8 cellular contexts compared by ENCODE assay signal in the genomic region with DNA sequence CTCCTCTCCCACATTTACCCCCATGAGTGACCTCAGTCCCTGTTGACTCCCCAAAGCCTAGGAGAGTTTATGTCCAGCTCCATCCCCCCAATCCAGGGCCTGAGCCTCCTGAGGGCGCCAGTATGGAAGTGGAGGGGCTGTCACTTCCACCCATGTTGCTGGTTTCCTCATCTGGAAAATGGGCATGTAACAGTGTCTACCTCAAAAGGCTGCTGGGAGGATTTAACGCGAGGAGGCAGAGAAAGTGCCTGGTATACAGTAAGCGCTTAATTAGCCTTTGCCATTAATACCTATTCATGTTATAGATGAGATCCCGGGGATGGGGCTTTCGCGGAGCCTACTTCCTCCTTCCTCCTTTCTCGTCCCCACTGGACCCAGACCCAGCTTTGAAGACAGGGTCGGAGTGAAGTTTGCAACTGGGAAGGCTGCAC. TPM values are rescaled to one million over a fixed set of nuclear protein-coding genes. Genes with fewer than 3 reads are reported as not detected.
A peak's percentile ranks its signal among the peaks of the same experiment; 100 is the strongest.
DNase-seq lines count a peak whose midpoint lies in the region; ATAC-seq and TF ChIP-seq lines count a peak whose summit lies in the region.

No MANE protein-coding gene starts in this region.

- H3K36me3 Mint-ChIP-seq in CD4-positive, alpha-beta memory T cell: peaks cover 20 to 25% of the 10 kb centered on the region in 2 donors
- H3K36me3 Mint-ChIP-seq in naive thymus-derived CD4-positive, alpha-beta T cell: peaks cover 4 to 17% (median 15%) of the 10 kb centered on the region in 5 donors

- peak overlapping the region; percentile 93 to 98 (median 96) for H3K4me3 Mint-ChIP-seq in CD4-positive, alpha-beta memory T cell
- peak overlapping the region; percentile 93 to 99 (median 94) for H3K4me3 Mint-ChIP-seq in naive thymus-derived CD4-positive, alpha-beta T cell

- peaks cover 0 to 2% (median 0%) of the 10 kb centered on the region in 8 donors for H3K9me3 Mint-ChIP-seq in CD4-positive, alpha-beta memory T cell
- peaks cover 0 to 7% (median 0%) of the 10 kb centered on the region in 11 donors for H3K9me3 Mint-ChIP-seq in naive thymus-derived CD4-positive, alpha-beta T cell

- no peaks in the 10 kb centered on the region for H3K27me3 Mint-ChIP-seq in CD4-positive, alpha-beta memory T cell
- peaks cover 0 to 3% (median 0%) of the 10 kb centered on the region in 5 donors for H3K27me3 Mint-ChIP-seq in naive thymus-derived CD4-positive, alpha-beta T cell

- in situ Hi-C loops in KBM-7 (cut with MboI; ENCODE audit: low pct_unique_long_range_greater_than_20kb, low sequenced_read_pairs): no loop called here

- peak overlapping the region; percentile 89 for H3K27ac ChIP-seq in CD4-positive, alpha-beta memory T cell (ENCODE audit: low read depth, low read length)
- peak overlapping the region; percentile 49 for H3K27ac ChIP-seq in KMS-11
- peak overlapping the region; percentile 72 for H3K27ac ChIP-seq in cingulate gyrus (ENCODE audit: low read depth, low read length)
- H3K27ac ChIP-seq in naive thymus-derived CD4-positive, alpha-beta T cell (ENCODE audit: low read depth, low read length): peak overlapping the region; percentile 84

- H2AFZ ChIP-seq in KMS-11 (ENCODE audit: low read depth): peak overlapping the region; percentile 99

- peak overlapping the region; percentile 79 to 91 for H3K4me3 ChIP-seq in CD4-positive, alpha-beta memory T cell (ENCODE audit: low read length in 2 of 2)
- H3K4me3 ChIP-seq in KMS-11 (IDR thresholded peaks at IDR 0.05; ENCODE audit: insufficient read depth, low read depth, low read length): no peak overlapping the region
- H3K4me3 ChIP-seq in naive thymus-derived CD4-positive, alpha-beta T cell (ENCODE audit: low read length): peak overlapping the region; percentile 94

- H3K27ac Mint-ChIP-seq in CD4-positive, alpha-beta memory T cell: peak overlapping the region; percentile 81 to 99 (median 98)
- peak overlapping the region; percentile 88 to 97 (median 93) for H3K27ac Mint-ChIP-seq in naive thymus-derived CD4-positive, alpha-beta T cell

- H3K9ac ChIP-seq in KMS-11: peak overlapping the region; percentile 79

- peaks cover 13% of the 10 kb centered on the region for H3K4me1 ChIP-seq in CD4-positive, alpha-beta memory T cell (ENCODE audit: insufficient read depth, low read length)
- peaks cover 13% of the 10 kb centered on the region for H3K4me1 ChIP-seq in KMS-11 (ENCODE audit: low read depth, poor library complexity, severe bottlenecking)
- peaks cover 5 to 10% of the 10 kb centered on the region in 2 donors for H3K4me1 ChIP-seq in naive thymus-derived CD4-positive, alpha-beta T cell (ENCODE audit: control insufficient read depth in 2 of 2, insufficient read depth in 2 of 2, low read length in 2 of 2)

- TF ChIP-seq CTCF in KMS-11 (conservative IDR thresholded peaks at IDR 0.05; ENCODE audit: low read depth, low read length): no peak

- DNase-seq in CD4-positive, alpha-beta memory T cell: no peak
- no peak for DNase-seq in naive thymus-derived CD4-positive, alpha-beta T cell
- DNase-seq in KBM-7 (no peak), DMS 273 treated with DMSO at 0.1 percent for 48 hours (lab: John Stamatoyannopoulos, UW) (no peak), HK-2 (ENCODE audit: unreplicated experiment) (no peak), COLO668 (lab: John Stamatoyannopoulos, UW; ENCODE audit: unreplicated experiment) (no peak)

- peaks cover 4% of the 10 kb centered on the region for H3K36me3 ChIP-seq in CD4-positive, alpha-beta memory T cell (ENCODE audit: insufficient read depth, low read length)
- H3K36me3 ChIP-seq in KMS-11 (ENCODE audit: insufficient read depth): no peaks in the 10 kb centered on the region
- peaks cover 0 to 21% (median 0%) of the 10 kb centered on the region in 3 experiments for H3K36me3 ChIP-seq in naive thymus-derived CD4-positive, alpha-beta T cell (ENCODE audit: control insufficient read depth in 2 of 3, insufficient read depth in 3 of 3, low read length in 3 of 3)

- H3K27me3 ChIP-seq in CD4-positive, alpha-beta memory T cell (ENCODE audit: insufficient read depth, low read length): no peaks in the 10 kb centered on the region
- H3K27me3 ChIP-seq in KMS-11 (ENCODE audit: insufficient read depth, low read depth): no peaks in the 10 kb centered on the region
- no peaks in the 10 kb centered on the region for H3K27me3 ChIP-seq in naive thymus-derived CD4-positive, alpha-beta T cell (ENCODE audit: control insufficient read depth in 2 of 2, insufficient read depth in 2 of 2, low read length in 2 of 2)

- peaks cover 20 to 30% (median 26%) of the 10 kb centered on the region in 4 donors for H3K4me1 Mint-ChIP-seq in CD4-positive, alpha-beta memory T cell
- peaks cover 14 to 34% (median 25%) of the 10 kb centered on the region in 7 donors for H3K4me1 Mint-ChIP-seq in naive thymus-derived CD4-positive, alpha-beta T cell

- POLR2A ChIA-PET in CD4-positive, alpha-beta memory T cell (lab: Charles Lee; ENCODE audit: partially characterized antibody): interaction anchor here (0.6 to 4.2 kb wide), 21 partner anchors 9 to 542 kb away, joined by 3 to 67 read pairs (median 4); a partner anchor contains a TSS
- POLR2A ChIA-PET in naive thymus-derived CD4-positive, alpha-beta T cell (lab: Charles Lee): interaction anchor here (0.9 to 2.3 kb wide), 6 partner anchors 9 to 237 kb away, joined by 3 to 10 read pairs (median 4); a partner anchor contains a TSS

- CTCF ChIA-PET in CD4-positive, alpha-beta memory T cell (lab: Charles Lee; ENCODE audit: partially characterized antibody): interaction anchor here (0.5 to 5.1 kb wide), 6 partner anchors 11 to 518 kb away, joined by 3 to 37 read pairs (median 6); a partner anchor contains a TSS
- CTCF ChIA-PET in naive thymus-derived CD4-positive, alpha-beta T cell (lab: Charles Lee): interaction anchor here (0.6 to 1.9 kb wide), 6 partner anchors 9 to 121 kb away, joined by 3 to 10 read pairs (median 3); a partner anchor contains a TSS

- intact Hi-C loops in CD4-positive, alpha-beta memory T cell (cut with micrococcal nuclease): loop anchor here (1.0 to 2.0 kb wide), 3 partner anchors 41 to 109 kb away; a partner anchor contains a TSS
- intact Hi-C loops in naive thymus-derived CD4-positive, alpha-beta T cell (cut with micrococcal nuclease): loop anchor here (1.0 to 10.0 kb wide), 7 partner anchors 23 to 445 kb away; a partner anchor contains a TSS

- H4K20me1 ChIP-seq in KMS-11 (ENCODE audit: insufficient read depth): no peaks in the 10 kb centered on the region

- peaks cover 17% of the 10 kb centered on the region; the same call in 1 of the 2 replicates for H3K79me2 ChIP-seq in KMS-11 (ENCODE audit: insufficient read depth, low read depth)

- H3K9me3 ChIP-seq in CD4-positive, alpha-beta memory T cell (ENCODE audit: control insufficient read depth in 1 of 2, low read length in 2 of 2): no peaks in the 10 kb centered on the region
- H3K9me3 ChIP-seq in naive thymus-derived CD4-positive, alpha-beta T cell (ENCODE audit: control insufficient read depth in 2 of 3, low read length in 3 of 3): no peaks in the 10 kb centered on the region

- ATAC-seq in naive thymus-derived CD4-positive, alpha-beta T cell: no peak

- peak overlapping the region; percentile 94 for H3K4me2 ChIP-seq in KMS-11

RNA-seq across cellular contexts. Expression of a gene that starts 0.5 kb away (rescaled TPM):
- 100 to 1,000 TPM; 297 to 314 TPM for total RNA-seq in CD4-positive, alpha-beta memory T cell
- polyA plus RNA-seq in CD4-positive, alpha-beta memory T cell: 10 to 100 TPM; 33.3 to 77.2 TPM
- 100 to 1,000 TPM; 224 to 346 (median 284) TPM for total RNA-seq in naive thymus-derived CD4-positive, alpha-beta T cell
- 10 to 100 TPM; 45.4 to 55.6 TPM for polyA plus RNA-seq in naive thymus-derived CD4-positive, alpha-beta T cell

RNA-seq across cellular contexts. Expression of a gene that starts 23.4 kb away (rescaled TPM):
- 100 to 1,000 TPM; 180 to 185 TPM for total RNA-seq in CD4-positive, alpha-beta memory T cell
- 10 to 100 TPM; 51.8 to 87.1 TPM for polyA plus RNA-seq in CD4-positive, alpha-beta memory T cell
- 100 to 1,000 TPM; 169 to 229 (median 180) TPM for total RNA-seq in naive thymus-derived CD4-positive, alpha-beta T cell
- 10 to 100 TPM; 62.8 to 99.2 TPM for polyA plus RNA-seq in naive thymus-derived CD4-positive, alpha-beta T cell

RNA-seq across cellular contexts. Expression of a gene that starts 40.4 kb away (rescaled TPM):
- 1 to 10 TPM; 2.5 to 3.3 TPM for total RNA-seq in CD4-positive, alpha-beta memory T cell
- 1 to 10 TPM in 1 of 2 donors, under 1 TPM in 1; 0.81 to 5.6 TPM for polyA plus RNA-seq in CD4-positive, alpha-beta memory T cell
- 10 to 100 TPM in 2 of 5 experiments, 1 to 10 TPM in 2, under 1 TPM in 1; 0.59 to 51.8 (median 5.0) TPM for total RNA-seq in naive thymus-derived CD4-positive, alpha-beta T cell
- 1 to 10 TPM in 1 of 2 donors, under 1 TPM in 1; 0.47 to 2.0 TPM for polyA plus RNA-seq in naive thymus-derived CD4-positive, alpha-beta T cell

RNA-seq across cellular contexts. Expression of a gene that starts 40.5 kb away (rescaled TPM):
- 100 to 1,000 TPM; 191 to 193 TPM for total RNA-seq in CD4-positive, alpha-beta memory T cell
- 100 to 1,000 TPM; 240 to 287 TPM for polyA plus RNA-seq in CD4-positive, alpha-beta memory T cell
- total RNA-seq in naive thymus-derived CD4-positive, alpha-beta T cell: 100 to 1,000 TPM; 165 to 202 (median 189) TPM
- polyA plus RNA-seq in naive thymus-derived CD4-positive, alpha-beta T cell: 100 to 1,000 TPM; 229 to 244 TPM

RNA-seq across cellular contexts. Expression of a gene that starts 46.6 kb away (rescaled TPM):
- total RNA-seq in CD4-positive, alpha-beta memory T cell: 10 to 100 TPM; 46.1 to 56.1 TPM
- polyA plus RNA-seq in CD4-positive, alpha-beta memory T cell: 10 to 100 TPM in 1 of 2 donors, 1 to 10 TPM in 1; 6.8 to 28.4 TPM
- 10 to 100 TPM; 43.2 to 81.1 (median 50.2) TPM for total RNA-seq in naive thymus-derived CD4-positive, alpha-beta T cell
- polyA plus RNA-seq in naive thymus-derived CD4-positive, alpha-beta T cell: 10 to 100 TPM; 15.6 to 31.9 TPM
